Comparison of ENCODE assay signal across 13 cellular contexts in genomic region chr19:295687-296370, GRCh38. TPM values are rescaled to one million over a fixed set of nuclear protein-coding genes. Genes with fewer than 3 reads are reported as not detected.
DNase-seq lines count a peak whose midpoint lies in the region; ATAC-seq and TF ChIP-seq lines count a peak whose summit lies in the region.
"Had no signal": no experiment of that assay in that cellular context is flagged by ENCODE, and none has a peak within 500 bp of the region (broad histone marks: within the 10 kb centered on the region; RNA-seq: fewer than 3 reads in every experiment).

No MANE protein-coding gene starts in this region.

- H3K9ac ChIP-seq in NT2/D1 (ENCODE audit: insufficient read length, low read depth) (peak overlapping the region; percentile 62), iPS-15b (ENCODE audit: low read depth, low read length) (peak overlapping the region; percentile 76)

- TF ChIP-seq CTCF in GM10248 (IDR thresholded peaks at IDR 0.05; ENCODE audit: control extremely low read depth, extremely low read depth, low read depth, missing control alignments) (peak; percentile 11), psoas muscle (IDR thresholded peaks at IDR 0.05) (no peak)

- no peaks in the 10 kb centered on the region; the same call in 1 of the 2 replicates for H3K9me3 ChIP-seq in NT2/D1 (ENCODE audit: insufficient read depth, low read length)
- H3K9me3 ChIP-seq in iPS-15b (ENCODE audit: control insufficient read depth, insufficient read depth, low read length): no peaks in the 10 kb centered on the region
- no peaks in the 10 kb centered on the region for H3K9me3 ChIP-seq in psoas muscle

- no peak for DNase-seq in GM10248 (ENCODE audit: extremely low spot score)
- DNase-seq in NT2/D1 (ENCODE audit: low read depth, low spot score): no peak
- DNase-seq in psoas muscle: peak in 1 of 2 donors; percentile 16
- no peak for DNase-seq in SHP77 treated with DMSO at 0.1 percent for 48 hours (lab: John Stamatoyannopoulos, UW)
- DNase-seq in activated naive CD8-positive, alpha-beta T cell treated with anti-CD3 and anti-CD28 coated beads, Interleukin-2, amount 50 U/mL, for 24 hours: no peak
- DNase-seq: GDM1 had no signal

- no peak overlapping the region for H3K4me3 Mint-ChIP-seq in activated naive CD8-positive, alpha-beta T cell treated with anti-CD3 and anti-CD28 coated beads, Interleukin-2, amount 50 U/mL, for 24 hours
- H3K4me3 Mint-ChIP-seq: activated CD8-positive, alpha-beta T cell treated with anti-CD3 and anti-CD28 coated beads for 36 hours; activated naive CD4-positive, alpha-beta T cell treated with anti-CD3 and anti-CD28 coated beads, Interleukin-2, amount 50 U/mL, for 24 hours; activated T-cell treated with anti-CD3 and anti-CD28 coated beads, Interleukin-2, amount 50 U/mL, for 4 hours; memory B cell had no signal

- peak overlapping the region; percentile 9 for H3K27ac ChIP-seq in psoas muscle

- no peaks in the 10 kb centered on the region for H3K9me3 Mint-ChIP-seq in activated naive CD8-positive, alpha-beta T cell treated with anti-CD3 and anti-CD28 coated beads, Interleukin-2, amount 50 U/mL, for 24 hours
- H3K9me3 Mint-ChIP-seq: activated CD8-positive, alpha-beta T cell treated with anti-CD3 and anti-CD28 coated beads for 36 hours; activated naive CD4-positive, alpha-beta T cell treated with anti-CD3 and anti-CD28 coated beads, Interleukin-2, amount 50 U/mL, for 24 hours; activated T-cell treated with anti-CD3 and anti-CD28 coated beads, Interleukin-2, amount 50 U/mL, for 4 hours; memory B cell had no signal

- peaks cover 6% of the 10 kb centered on the region for H3K4me1 Mint-ChIP-seq in activated naive CD8-positive, alpha-beta T cell treated with anti-CD3 and anti-CD28 coated beads, Interleukin-2, amount 50 U/mL, for 24 hours

- POLR2A ChIA-PET in GM10248 (lab: Yijun Ruan, JAX): no interaction called here

- H3K36me3 ChIP-seq in NT2/D1 (ENCODE audit: insufficient read depth, insufficient read length, low read length) (no peaks in the 10 kb centered on the region), iPS-15b (ENCODE audit: control insufficient read depth, insufficient read depth, low read length) (no peaks in the 10 kb centered on the region), psoas muscle (ENCODE audit: insufficient read depth in 1 of 2, low read depth in 1 of 2) (no peaks in the 10 kb centered on the region)

- peaks cover 16% of the 10 kb centered on the region for H3K27me3 ChIP-seq in NT2/D1 (ENCODE audit: insufficient read depth, insufficient read length)
- peaks cover 12% of the 10 kb centered on the region for H3K27me3 ChIP-seq in iPS-15b (ENCODE audit: control insufficient read depth, insufficient read depth, low read length)
- H3K27me3 ChIP-seq in psoas muscle (ENCODE audit: insufficient read depth in 3 of 3, low read length in 2 of 3): peaks cover 4 to 50% (median 23%) of the 10 kb centered on the region in 3 donors

- intact Hi-C loops in psoas muscle (cut with DNase I): no loop called here

- H3K27me3 Mint-ChIP-seq in activated naive CD8-positive, alpha-beta T cell treated with anti-CD3 and anti-CD28 coated beads, Interleukin-2, amount 50 U/mL, for 24 hours: peaks cover 22% of the 10 kb centered on the region

- no peak overlapping the region for H3K27ac Mint-ChIP-seq in activated naive CD8-positive, alpha-beta T cell treated with anti-CD3 and anti-CD28 coated beads, Interleukin-2, amount 50 U/mL, for 24 hours
- H3K27ac Mint-ChIP-seq: activated CD8-positive, alpha-beta T cell treated with anti-CD3 and anti-CD28 coated beads for 36 hours; activated naive CD4-positive, alpha-beta T cell treated with anti-CD3 and anti-CD28 coated beads, Interleukin-2, amount 50 U/mL, for 24 hours; memory B cell had no signal

- H3K4me1 ChIP-seq in NT2/D1 (ENCODE audit: insufficient read depth, insufficient read length) (peaks cover 16% of the 10 kb centered on the region), iPS-15b (ENCODE audit: control insufficient read depth, insufficient read depth, low read length) (peaks cover 8% of the 10 kb centered on the region), psoas muscle (no peaks in the 10 kb centered on the region)

- H3K4me3 ChIP-seq in NT2/D1 (ENCODE audit: insufficient read length, low read depth): no peak overlapping the region
- H3K4me3 ChIP-seq in iPS-15b (ENCODE audit: low read depth, low read length): no peak overlapping the region
- no peak overlapping the region for H3K4me3 ChIP-seq in psoas muscle

- WGBS in psoas muscle, 3 donors: 64 to 70% (median 69%) methylated on average over 12 to 13 of the region's 13 CpGs

- CTCF ChIA-PET in GM10248 (lab: Yijun Ruan, JAX): interaction anchor here (1.5 to 2.4 kb wide), 3 partner anchors 49 to 215 kb away, joined by 4 to 10 read pairs (median 5); no protein-coding TSS in a partner anchor

- no peaks in the 10 kb centered on the region for H3K36me3 Mint-ChIP-seq in activated naive CD8-positive, alpha-beta T cell treated with anti-CD3 and anti-CD28 coated beads, Interleukin-2, amount 50 U/mL, for 24 hours (ENCODE audit: low read depth)
- H3K36me3 Mint-ChIP-seq: activated naive CD4-positive, alpha-beta T cell treated with anti-CD3 and anti-CD28 coated beads, Interleukin-2, amount 50 U/mL, for 24 hours; memory B cell had no signal

- ATAC-seq in psoas muscle (peak; percentile 21 to 27 (median 22)), HG03097 (IDR thresholded peaks at IDR 0.05; ENCODE audit: low FRiP score, unreplicated experiment) (no peak), GM21515 (IDR thresholded peaks at IDR 0.05; ENCODE audit: unreplicated experiment) (no peak)
- no peak for ATAC-seq in activated naive CD8-positive, alpha-beta T cell treated with anti-CD3 and anti-CD28 coated beads, Interleukin-2, amount 50 U/mL, for 24 hours

RNA-seq across cellular contexts. Expression of gene PLPP2, which starts 4.6 kb away (rescaled TPM):
- total RNA-seq in psoas muscle: under 1 TPM in 3 of 4 donors, not detected in 1; 0.32 to 0.93 (median 0.77) TPM
- under 1 TPM; 0.10 to 0.28 (median 0.21) TPM for polyA plus RNA-seq in psoas muscle

RNA-seq across cellular contexts. Expression of gene MIER2, which starts 48.8 kb away (rescaled TPM):
- total RNA-seq in psoas muscle: 10 to 100 TPM; 19.1 to 22.2 (median 20.2) TPM
- polyA plus RNA-seq in psoas muscle: 10 to 100 TPM; 13.3 to 18.9 (median 15.8) TPM

Comparison
In these comparisons a context has a peak if more than half of its experiments do, and no peak if none do; other contexts are left out.
1. ATAC-seq: peak in psoas muscle (4 of 4); none in HG03097 (single experiment), GM21515 (single experiment) and activated naive CD8-positive, alpha-beta T cell treated with anti-CD3 and anti-CD28 coated beads, Interleukin-2, amount 50 U/mL, for 24 hours (single experiment).